In the genomic region with DNA sequence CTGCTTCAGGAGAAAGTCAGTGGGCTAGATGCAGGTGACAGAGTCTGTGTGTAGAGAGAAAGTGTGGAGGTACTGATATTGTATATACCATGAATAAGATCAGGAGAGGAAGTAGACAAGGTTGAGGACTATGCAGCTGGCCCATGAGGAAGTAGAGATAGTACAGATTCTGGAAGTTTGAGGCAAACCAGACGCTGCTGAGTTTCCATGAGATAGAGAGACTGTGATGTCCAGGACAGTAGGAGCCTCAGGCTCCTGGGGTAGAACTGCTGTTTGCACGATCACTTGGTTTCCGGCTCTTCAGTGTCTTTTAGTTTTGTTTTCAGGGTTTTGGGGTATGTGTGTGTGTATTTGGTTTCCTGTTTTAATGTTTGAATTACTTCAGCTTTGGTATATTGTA, we compare ENCODE assay signal across 8 cellular contexts. TPM values are rescaled to one million over a fixed set of nuclear protein-coding genes. Genes with fewer than 3 reads are reported as not detected.
DNase-seq lines count a peak whose midpoint lies in the region; ATAC-seq and TF ChIP-seq lines count a peak whose summit lies in the region.

No MANE protein-coding gene starts in this region.

- peaks cover 92% of the 10 kb centered on the region for H3K4me1 Mint-ChIP-seq in CD8-positive, alpha-beta T cell (ENCODE audit: low read depth)
- H3K4me1 Mint-ChIP-seq in activated CD4-positive, alpha-beta T cell treated with anti-CD3 and anti-CD28 coated beads, Interleukin-2, amount 10 ng/mL, durations not matched to agents 7 days and 5 days = peaks cover 89% of the 10 kb centered on the region
- peaks cover 85 to 88% of the 10 kb centered on the region in 2 donors for H3K4me1 Mint-ChIP-seq in natural killer cell
- H3K4me1 Mint-ChIP-seq in WTC11 = 0 out of 2 replicates have a peak, but pooled peaks cover 4% of the 10 kb centered on the region

- TF ChIP-seq EP300 in tibial nerve (IDR thresholded peaks at IDR 0.05) = no peak

- H3K9me3 Mint-ChIP-seq in CD8-positive, alpha-beta T cell = no peaks in the 10 kb centered on the region
- peaks cover 9% of the 10 kb centered on the region for H3K9me3 Mint-ChIP-seq in activated CD4-positive, alpha-beta T cell treated with anti-CD3 and anti-CD28 coated beads, Interleukin-2, amount 10 ng/mL, durations not matched to agents 7 days and 5 days
- H3K9me3 Mint-ChIP-seq in natural killer cell (no peaks in the 10 kb centered on the region), WTC11 (peaks cover 12% of the 10 kb centered on the region)

- H3K27ac Mint-ChIP-seq in CD8-positive, alpha-beta T cell = peak overlapping the region; percentile 93
- peak overlapping the region; percentile 99 for H3K27ac Mint-ChIP-seq in activated CD4-positive, alpha-beta T cell treated with anti-CD3 and anti-CD28 coated beads, Interleukin-2, amount 10 ng/mL, durations not matched to agents 7 days and 5 days
- peak overlapping the region; percentile 87 to 93 for H3K27ac Mint-ChIP-seq in natural killer cell
- H3K27ac Mint-ChIP-seq in WTC11 = no peak overlapping the region

- peak overlapping the region; percentile 46 for H3K4me3 ChIP-seq in CD8-positive, alpha-beta T cell (ENCODE audit: low read depth, low read length)
- no peak overlapping the region for H3K4me3 ChIP-seq in tibial nerve

- H3K36me3 Mint-ChIP-seq in CD8-positive, alpha-beta T cell = peaks cover 5% of the 10 kb centered on the region
- H3K36me3 Mint-ChIP-seq in activated CD4-positive, alpha-beta T cell treated with anti-CD3 and anti-CD28 coated beads, Interleukin-2, amount 10 ng/mL, durations not matched to agents 7 days and 5 days (ENCODE audit: low read depth) = peaks cover 55% of the 10 kb centered on the region
- H3K36me3 Mint-ChIP-seq in natural killer cell (no peaks in the 10 kb centered on the region), WTC11 (peaks cover 11% of the 10 kb centered on the region)

- H3K4me1 ChIP-seq in CD8-positive, alpha-beta T cell (ENCODE audit: insufficient read depth, low read length) = peaks cover 82% of the 10 kb centered on the region
- H3K4me1 ChIP-seq in tibial nerve = peaks cover 0 to 8% (median 0%) of the 10 kb centered on the region in 4 donors

- intact Hi-C loops in CD8-positive, alpha-beta T cell (cut with DNase I, micrococcal nuclease) = loop anchor here (1.0 to 5.0 kb wide), 3 partner anchors 14 to 67 kb away; a partner anchor contains a TSS
- intact Hi-C loops in natural killer cell (cut with micrococcal nuclease) = no loop called here

- TF ChIP-seq POLR2A in tibial nerve (IDR thresholded peaks at IDR 0.05) = no peak

- H3K27ac ChIP-seq in CD8-positive, alpha-beta T cell (ENCODE audit: low read depth, low read length) = peak overlapping the region; percentile 52
- peak overlapping the region in 1 of 4 donors; percentile 71 for H3K27ac ChIP-seq in tibial nerve

- peak overlapping the region; percentile 75 for H3K4me3 Mint-ChIP-seq in CD8-positive, alpha-beta T cell
- peak overlapping the region; percentile 69 for H3K4me3 Mint-ChIP-seq in activated CD4-positive, alpha-beta T cell treated with anti-CD3 and anti-CD28 coated beads, Interleukin-2, amount 10 ng/mL, durations not matched to agents 7 days and 5 days
- H3K4me3 Mint-ChIP-seq in natural killer cell (peak overlapping the region; percentile 84), WTC11 (no peak overlapping the region)

- CTCF ChIA-PET in CD8-positive, alpha-beta T cell (lab: Charles Lee) = interaction anchor here (1.1 to 3.9 kb wide), 3 partner anchors 12 to 53 kb away, joined by 3 to 30 read pairs (median 3); a partner anchor contains a TSS
- CTCF ChIA-PET in activated CD4-positive, alpha-beta T cell treated with anti-CD3 and anti-CD28 coated beads, Interleukin-2, amount 10 ng/mL, durations not matched to agents 7 days and 5 days (lab: Charles Lee) = interaction anchor here (1.4 to 4.6 kb wide), 3 partner anchors 13 to 59 kb away, joined by 3 to 17 read pairs (median 4); a partner anchor contains a TSS
- CTCF ChIA-PET in WTC11 (lab: Charles Lee) = no interaction called here

- no peaks in the 10 kb centered on the region for H3K9me3 ChIP-seq in CD8-positive, alpha-beta T cell (ENCODE audit: low read length)
- H3K9me3 ChIP-seq in tibial nerve = no peaks in the 10 kb centered on the region

- H3K36me3 ChIP-seq in CD8-positive, alpha-beta T cell (ENCODE audit: insufficient read depth, low read length) = no peaks in the 10 kb centered on the region
- no peaks in the 10 kb centered on the region for H3K36me3 ChIP-seq in tibial nerve

- TF ChIP-seq CTCF in CD8-positive, alpha-beta T cell (IDR thresholded peaks at IDR 0.05) = no peak
- TF ChIP-seq CTCF in natural killer cell (IDR thresholded peaks at IDR 0.05) (no peak), tibial nerve (IDR thresholded peaks at IDR 0.05) (no peak), WTC11 (IDR thresholded peaks at IDR 0.05) (no peak)

- ATAC-seq in CD8-positive, alpha-beta T cell = peak; percentile 75
- ATAC-seq in GM19372 (IDR thresholded peaks at IDR 0.05; ENCODE audit: low read depth, unreplicated experiment) (peak; percentile 71), HG03280 (IDR thresholded peaks at IDR 0.05; ENCODE audit: unreplicated experiment) (peak; percentile 70), natural killer cell (peak; percentile 67 to 75 (median 75)), WTC11 (no peak)

- POLR2A ChIA-PET in CD8-positive, alpha-beta T cell (lab: Charles Lee) = interaction anchor here (0.9 to 5.2 kb wide), 3 partner anchors 8 to 15 kb away, joined by 3 to 64 read pairs (median 3); a partner anchor contains a TSS
- POLR2A ChIA-PET in activated CD4-positive, alpha-beta T cell treated with anti-CD3 and anti-CD28 coated beads, Interleukin-2, amount 10 ng/mL, durations not matched to agents 7 days and 5 days (lab: Charles Lee) = no interaction called here
- POLR2A ChIA-PET in WTC11 (lab: Charles Lee) = no interaction called here

- DNase-seq in CD8-positive, alpha-beta T cell = peak in 5 of 7 experiments; percentile 28 to 66 (median 31)
- peak; percentile 75 for DNase-seq in activated CD4-positive, alpha-beta T cell treated with anti-CD3 and anti-CD28 coated beads, Interleukin-2, amount 10 ng/mL, durations not matched to agents 7 days and 5 days
- DNase-seq in natural killer cell = no peak
- DNase-seq in tibial nerve (ENCODE audit: low spot score in 2 of 2) = no peak
- DNase-seq in cerebellar cortex (ENCODE audit: low spot score) = no peak
- no peak for DNase-seq in WTC11 (ENCODE audit: low spot score)

- no peaks in the 10 kb centered on the region for H3K27me3 Mint-ChIP-seq in CD8-positive, alpha-beta T cell (ENCODE audit: low read depth)
- no peaks in the 10 kb centered on the region for H3K27me3 Mint-ChIP-seq in activated CD4-positive, alpha-beta T cell treated with anti-CD3 and anti-CD28 coated beads, Interleukin-2, amount 10 ng/mL, durations not matched to agents 7 days and 5 days
- H3K27me3 Mint-ChIP-seq in natural killer cell (ENCODE audit: low read depth in 2 of 2) (no peaks in the 10 kb centered on the region), WTC11 (ENCODE audit: low read depth) (no peaks in the 10 kb centered on the region)

- H3K27me3 ChIP-seq in CD8-positive, alpha-beta T cell (ENCODE audit: insufficient read depth, low read length) = no peaks in the 10 kb centered on the region
- H3K27me3 ChIP-seq in tibial nerve = no peaks in the 10 kb centered on the region

- 88 to 89% methylated on average over 3 of the region's 3 CpGs for WGBS in tibial nerve, 2 donors

TF ChIP-seq in WTC11, 78 proteins besides CTCF, POLR2A, EP300 and RAD21 (continues in another document):
- TF ChIP-seq IRF2 (CRISPR knock-in tag; IDR thresholded peaks at IDR 0.05; ENCODE audit: borderline replicate concordance, low read depth) (no peak), JAZF1 (CRISPR knock-in tag; IDR thresholded peaks at IDR 0.05) (no peak)
- TF ChIP-seq, protein P1, sequence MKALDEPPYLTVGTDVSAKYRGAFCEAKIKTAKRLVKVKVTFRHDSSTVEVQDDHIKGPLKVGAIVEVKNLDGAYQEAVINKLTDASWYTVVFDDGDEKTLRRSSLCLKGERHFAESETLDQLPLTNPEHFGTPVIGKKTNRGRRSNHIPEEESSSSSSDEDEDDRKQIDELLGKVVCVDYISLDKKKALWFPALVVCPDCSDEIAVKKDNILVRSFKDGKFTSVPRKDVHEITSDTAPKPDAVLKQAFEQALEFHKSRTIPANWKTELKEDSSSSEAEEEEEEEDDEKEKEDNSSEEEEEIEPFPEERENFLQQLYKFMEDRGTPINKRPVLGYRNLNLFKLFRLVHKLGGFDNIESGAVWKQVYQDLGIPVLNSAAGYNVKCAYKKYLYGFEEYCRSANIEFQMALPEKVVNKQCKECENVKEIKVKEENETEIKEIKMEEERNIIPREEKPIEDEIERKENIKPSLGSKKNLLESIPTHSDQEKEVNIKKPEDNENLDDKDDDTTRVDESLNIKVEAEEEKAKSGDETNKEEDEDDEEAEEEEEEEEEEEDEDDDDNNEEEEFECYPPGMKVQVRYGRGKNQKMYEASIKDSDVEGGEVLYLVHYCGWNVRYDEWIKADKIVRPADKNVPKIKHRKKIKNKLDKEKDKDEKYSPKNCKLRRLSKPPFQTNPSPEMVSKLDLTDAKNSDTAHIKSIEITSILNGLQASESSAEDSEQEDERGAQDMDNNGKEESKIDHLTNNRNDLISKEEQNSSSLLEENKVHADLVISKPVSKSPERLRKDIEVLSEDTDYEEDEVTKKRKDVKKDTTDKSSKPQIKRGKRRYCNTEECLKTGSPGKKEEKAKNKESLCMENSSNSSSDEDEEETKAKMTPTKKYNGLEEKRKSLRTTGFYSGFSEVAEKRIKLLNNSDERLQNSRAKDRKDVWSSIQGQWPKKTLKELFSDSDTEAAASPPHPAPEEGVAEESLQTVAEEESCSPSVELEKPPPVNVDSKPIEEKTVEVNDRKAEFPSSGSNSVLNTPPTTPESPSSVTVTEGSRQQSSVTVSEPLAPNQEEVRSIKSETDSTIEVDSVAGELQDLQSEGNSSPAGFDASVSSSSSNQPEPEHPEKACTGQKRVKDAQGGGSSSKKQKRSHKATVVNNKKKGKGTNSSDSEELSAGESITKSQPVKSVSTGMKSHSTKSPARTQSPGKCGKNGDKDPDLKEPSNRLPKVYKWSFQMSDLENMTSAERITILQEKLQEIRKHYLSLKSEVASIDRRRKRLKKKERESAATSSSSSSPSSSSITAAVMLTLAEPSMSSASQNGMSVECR (CRISPR knock-in tag; IDR thresholded peaks at IDR 0.05; ENCODE audit: borderline replicate concordance) = no peak

RNA-seq across cellular contexts. Expression of a gene that starts 13.6 kb away (rescaled TPM):
- total RNA-seq in CD8-positive, alpha-beta T cell = 10 to 100 TPM; 91.8 to 93.1 TPM
- total RNA-seq in activated CD4-positive, alpha-beta T cell treated with anti-CD3 and anti-CD28 coated beads, Interleukin-2, amount 10 ng/mL, durations not matched to agents 7 days and 5 days = 10 to 100 TPM; 31.4 to 38.7 TPM
- 10 to 100 TPM; 33.0 to 67.4 (median 51.8) TPM for total RNA-seq in natural killer cell
- total RNA-seq in tibial nerve = 10 to 100 TPM in 1 of 4 donors, 1 to 10 TPM in 3; 3.8 to 12.3 (median 4.6) TPM
- total RNA-seq in WTC11 (2021) = 6.6 to 12.3 TPM (median 10.6 TPM) in 3 replicates

Comparison
In these comparisons a context has a peak if more than half of its experiments do, and no peak if none do; other contexts are left out.
1. DNase-seq: peak in CD8-positive, alpha-beta T cell (5 of 7) and activated CD4-positive, alpha-beta T cell treated with anti-CD3 and anti-CD28 coated beads, Interleukin-2, amount 10 ng/mL, durations not matched to agents 7 days and 5 days (single experiment); none in natural killer cell (single experiment), tibial nerve (0 of 2), cerebellar cortex (single experiment) and WTC11 (single experiment).